In the genomic region with DNA sequence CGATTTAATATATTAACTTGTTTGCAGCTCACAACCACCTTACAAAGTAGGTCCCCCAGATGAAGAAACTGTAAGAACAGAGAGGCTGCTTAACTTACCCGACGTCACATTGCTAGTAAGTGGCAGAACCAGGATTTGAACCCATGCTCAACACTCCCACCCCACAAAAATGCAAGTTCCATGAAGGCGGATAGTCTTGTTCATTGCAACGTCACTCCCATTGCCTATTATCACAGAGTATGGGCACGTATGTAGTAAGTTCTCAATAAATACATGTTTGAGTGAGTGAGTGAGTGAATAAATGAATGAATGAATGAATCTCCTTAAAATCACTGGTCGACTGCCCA, we compare ENCODE assay signal across 9 cellular contexts. TPM values are rescaled to one million over a fixed set of nuclear protein-coding genes. Genes with fewer than 3 reads are reported as not detected.
A peak's percentile ranks its signal among the peaks of the same experiment; 100 is the strongest.
DNase-seq lines count a peak whose midpoint lies in the region; ATAC-seq and TF ChIP-seq lines count a peak whose summit lies in the region.
"Had no signal": no experiment of that assay in that cellular context is flagged by ENCODE, and none has a peak within 500 bp of the region (broad histone marks: within the 10 kb centered on the region; RNA-seq: fewer than 3 reads in every experiment).

No MANE protein-coding gene starts in this region.

- intact Hi-C loops in breast epithelium (cut with DNase I; ENCODE audit: low total_unique reads): no loop called here

- peaks cover 36% of the 10 kb centered on the region for H3K4me1 Mint-ChIP-seq in stimulated activated naive CD8-positive, alpha-beta T cell treated with anti-CD3 and anti-CD28 coated beads, Interleukin-15, Interleukin-2, amounts not matched to agents 100 ng/mL and 50 ng/mL, for 24 hours (ENCODE audit: low read depth)

- no peaks in the 10 kb centered on the region for H3K4me1 ChIP-seq in breast epithelium
- peaks cover 19% of the 10 kb centered on the region for H3K4me1 ChIP-seq in mononuclear cell (ENCODE audit: insufficient read depth, low read length)

- H3K36me3 Mint-ChIP-seq in stimulated activated naive CD8-positive, alpha-beta T cell treated with anti-CD3 and anti-CD28 coated beads, Interleukin-15, Interleukin-2, amounts not matched to agents 100 ng/mL and 50 ng/mL, for 24 hours (ENCODE audit: low read depth): peaks cover 4% of the 10 kb centered on the region

- no peak for TF ChIP-seq POLR2A in breast epithelium (IDR thresholded peaks at IDR 0.05)

- DNase-seq in stimulated activated naive CD8-positive, alpha-beta T cell treated with anti-CD3 and anti-CD28 coated beads, Interleukin-15, Interleukin-2, amounts not matched to agents 100 U/mL and 50 U/mL, for 24 hours: no peak
- DNase-seq in breast epithelium (ENCODE audit: low spot score in 2 of 2): no peak
- DNase-seq in SHP77 treated with DMSO at 0.1 percent for 48 hours (lab: John Stamatoyannopoulos, UW): no peak
- no peak for DNase-seq in amygdala (lab: John Stamatoyannopoulos, UW)
- no peak for DNase-seq in NOMO-1 (lab: John Stamatoyannopoulos, UW; ENCODE audit: unreplicated experiment in 2 of 2)

- no peaks in the 10 kb centered on the region for H3K36me3 ChIP-seq in breast epithelium

- ATAC-seq in stimulated activated naive CD8-positive, alpha-beta T cell treated with anti-CD3 and anti-CD28 coated beads, Interleukin-15, Interleukin-2, amounts not matched to agents 100 U/mL and 50 U/mL, for 24 hours: no peak
- ATAC-seq in HG03571 (IDR thresholded peaks at IDR 0.05; ENCODE audit: unreplicated experiment): no peak

- H3K27me3 ChIP-seq in breast epithelium (no peaks in the 10 kb centered on the region), mononuclear cell (ENCODE audit: insufficient read depth, low read length) (no peaks in the 10 kb centered on the region)

- H3K9me3 ChIP-seq in breast epithelium (no peaks in the 10 kb centered on the region), mononuclear cell (ENCODE audit: low read depth, low read length) (no peaks in the 10 kb centered on the region)

- H3K27me3 Mint-ChIP-seq in stimulated activated naive CD8-positive, alpha-beta T cell treated with anti-CD3 and anti-CD28 coated beads, Interleukin-15, Interleukin-2, amounts not matched to agents 100 ng/mL and 50 ng/mL, for 24 hours: peaks cover 8% of the 10 kb centered on the region

- peak overlapping the region; percentile 63 to 96 (median 73) for H3K4me3 ChIP-seq in breast epithelium
- peak overlapping the region; percentile 52 for H3K4me3 ChIP-seq in mononuclear cell (ENCODE audit: low read length)

- H3K27ac Mint-ChIP-seq in stimulated activated naive CD8-positive, alpha-beta T cell treated with anti-CD3 and anti-CD28 coated beads, Interleukin-15, Interleukin-2, amounts not matched to agents 100 ng/mL and 50 ng/mL, for 24 hours: peak overlapping the region; percentile 90

- no peak for TF ChIP-seq CTCF in breast epithelium (IDR thresholded peaks at IDR 0.05)

- peak overlapping the region; percentile 94 for H3K4me3 Mint-ChIP-seq in stimulated activated naive CD8-positive, alpha-beta T cell treated with anti-CD3 and anti-CD28 coated beads, Interleukin-15, Interleukin-2, amounts not matched to agents 100 ng/mL and 50 ng/mL, for 24 hours

- H3K9me3 Mint-ChIP-seq in stimulated activated naive CD8-positive, alpha-beta T cell treated with anti-CD3 and anti-CD28 coated beads, Interleukin-15, Interleukin-2, amounts not matched to agents 100 ng/mL and 50 ng/mL, for 24 hours: no peaks in the 10 kb centered on the region

- peak overlapping the region; percentile 87 to 96 for H3K27ac ChIP-seq in breast epithelium

RNA-seq across cellular contexts. Expression of gene USP31, which starts 1.1 kb away (rescaled TPM):
- total RNA-seq in breast epithelium (10 to 100 TPM in 2 of 3 donors, 1 to 10 TPM in 1; 6.7 to 40.7 (median 21.0) TPM), mononuclear cell (2.5 TPM)

RNA-seq across cellular contexts. Expression of gene SCNN1G, which starts 34.4 kb away (rescaled TPM):
- total RNA-seq in breast epithelium (1 to 10 TPM in 2 of 3 donors, not detected in 1; 2.0 to 8.8 TPM), mononuclear cell (not detected)
- total RNA-seq: RPMI7951 had no signal
